In genomic region chrX:46376246-46376885, GRCh38 we compare ENCODE assay signal across 8 cellular contexts.
DNase-seq lines count a peak whose midpoint lies in the region; ATAC-seq and TF ChIP-seq lines count a peak whose summit lies in the region.

No MANE protein-coding gene starts in this region.

- WGBS in gastroesophageal sphincter (ENCODE audit: low coverage in 1 of 2), 2 donors, result 0 to 26% methylated on average over 2 to 3 of the region's 4 CpGs

- no peaks in the 10 kb centered on the region for H3K36me3 ChIP-seq in OCI-LY3 (replicated peaks; ENCODE audit: low read depth, low read length)
- H3K36me3 ChIP-seq in thoracic aorta, result no peaks in the 10 kb centered on the region
- H3K36me3 ChIP-seq in gastroesophageal sphincter, result no peaks in the 10 kb centered on the region

- H3K4me1 ChIP-seq in OCI-LY3 (ENCODE audit: low read length) (peaks cover 10% of the 10 kb centered on the region), thoracic aorta (ENCODE audit: control insufficient read depth in 1 of 2, low read depth in 2 of 2) (no peaks in the 10 kb centered on the region), gastroesophageal sphincter (no peaks in the 10 kb centered on the region)

- H3K79me2 ChIP-seq in OCI-LY3 (ENCODE audit: low read length), result no peaks in the 10 kb centered on the region

- H3K9me3 ChIP-seq in OCI-LY3 (ENCODE audit: insufficient read depth, low read length) (no peaks in the 10 kb centered on the region), thoracic aorta (no peaks in the 10 kb centered on the region), gastroesophageal sphincter (no peaks in the 10 kb centered on the region)

- TF ChIP-seq CTCF in AG09319 (IDR thresholded peaks at IDR 0.05; ENCODE audit: low read depth, low read length) (peak; percentile 50), OCI-LY3 (IDR thresholded peaks at IDR 0.05; ENCODE audit: low read depth, low read length) (peak; percentile 53), astrocyte of the spinal cord (IDR thresholded peaks at IDR 0.05; ENCODE audit: low read depth, low read length) (peak; percentile 48), thoracic aorta (IDR thresholded peaks at IDR 0.05) (peak; percentile 30), gastroesophageal sphincter (IDR thresholded peaks at IDR 0.05) (peak in 2 of 4 experiments; percentile 30 to 36)

- in situ Hi-C loops in astrocyte of the spinal cord (cut with HindIII; ENCODE audit: low sequenced_read_pairs), result no loop called here

- no peak overlapping the region for H3K4me2 ChIP-seq in OCI-LY3 (ENCODE audit: low read length)

- H3K27me3 ChIP-seq in OCI-LY3 (ENCODE audit: low read depth, low read length) (peaks cover 3% of the 10 kb centered on the region; the same call in 1 of the 2 replicates), thoracic aorta (replicated peaks; ENCODE audit: insufficient read depth) (no peaks in the 10 kb centered on the region), gastroesophageal sphincter (no peaks in the 10 kb centered on the region)

- ATAC-seq in GM18868 (IDR thresholded peaks at IDR 0.05; ENCODE audit: unreplicated experiment) (peak; percentile 56), thoracic aorta (ENCODE audit: insufficient number of reproducible peaks, low FRiP score, low read depth) (no peak), gastroesophageal sphincter (no peak)

- H4K20me1 ChIP-seq in OCI-LY3 (ENCODE audit: insufficient read depth, low read length), result no peaks in the 10 kb centered on the region

- no peak overlapping the region for H3K27ac ChIP-seq in OCI-LY3 (ENCODE audit: low read length)
- H3K27ac ChIP-seq in thoracic aorta, result no peak overlapping the region
- no peak overlapping the region for H3K27ac ChIP-seq in gastroesophageal sphincter

- no peak for TF ChIP-seq EP300 in gastroesophageal sphincter (IDR thresholded peaks at IDR 0.05)

- TF ChIP-seq POLR2A in gastroesophageal sphincter (IDR thresholded peaks at IDR 0.05), result no peak

- no peak overlapping the region for H2AFZ ChIP-seq in OCI-LY3 (ENCODE audit: low read depth, low read length)

- H3K9ac ChIP-seq in OCI-LY3 (ENCODE audit: low read length), result no peak overlapping the region

- DNase-seq in AG09319 (ENCODE audit: extremely low read depth, low read depth) (peak; percentile 35), astrocyte of the spinal cord (ENCODE audit: low read depth, low spot score) (peak; percentile 76), kidney tubule cell (ENCODE audit: low spot score) (peak; percentile 70), thoracic aorta (ENCODE audit: low spot score) (no peak), occipital lobe (lab: John Stamatoyannopoulos, UW) (no peak)

- H3K4me3 ChIP-seq in OCI-LY3 (ENCODE audit: low read length) (no peak overlapping the region), astrocyte of the spinal cord (ENCODE audit: low read depth, low read length) (no peak overlapping the region), thoracic aorta (no peak overlapping the region), gastroesophageal sphincter (no peak overlapping the region)

Comparison
In these comparisons a context has a peak if more than half of its experiments do, and no peak if none do; other contexts are left out.
1. DNase-seq: peak in AG09319 (single experiment), astrocyte of the spinal cord (single experiment) and kidney tubule cell (single experiment); none in thoracic aorta (single experiment) and occipital lobe (single experiment).